In genomic region chr22:40733919-40734318, GRCh38 we compare ENCODE assay signal across 15 cellular contexts. TPM values are rescaled to one million over a fixed set of nuclear protein-coding genes. Genes with fewer than 3 reads are reported as not detected.
DNase-seq lines count a peak whose midpoint lies in the region; ATAC-seq and TF ChIP-seq lines count a peak whose summit lies in the region.
"Had no signal": no experiment of that assay in that cellular context is flagged by ENCODE, and none has a peak within 500 bp of the region (broad histone marks: within the 10 kb centered on the region; RNA-seq: fewer than 3 reads in every experiment).

No MANE protein-coding gene starts in this region.

- no peaks in the 10 kb centered on the region for H3K9me2 ChIP-seq in neural cell (ENCODE audit: insufficient read depth, low read length)

- H3K9me3 Mint-ChIP-seq in chondrocyte (ENCODE audit: low read depth) = no peaks in the 10 kb centered on the region
- no peaks in the 10 kb centered on the region for H3K9me3 Mint-ChIP-seq in activated CD4-positive, alpha-beta T cell treated with anti-CD3 and anti-CD28 coated beads, Interleukin-2, amount 10 ng/mL, durations not matched to agents 24 days and 14 days

- H3K4me2 ChIP-seq in BLaER1 = peak overlapping the region; percentile 95
- H3K4me2 ChIP-seq in DND-41 (ENCODE audit: insufficient read depth, low read length) = no peak overlapping the region
- no peak overlapping the region for H3K4me2 ChIP-seq in neural cell (ENCODE audit: low read length)
- H3K4me2 ChIP-seq: KMS-11 had no signal

- H3K4me3 ChIP-seq in BLaER1 (no peak overlapping the region), DND-41 (ENCODE audit: low read depth in 1 of 2, low read length in 2 of 2) (no peak overlapping the region), neural cell (ENCODE audit: low read length) (no peak overlapping the region)
- H3K4me3 ChIP-seq: MG63 had no signal

- H3K4me1 ChIP-seq in BLaER1 (peaks cover 76% of the 10 kb centered on the region), DND-41 (ENCODE audit: insufficient read depth, low read length) (peaks cover 51% of the 10 kb centered on the region)

- H3K4me3 Mint-ChIP-seq in chondrocyte (ENCODE audit: unreplicated experiment) = no peak overlapping the region
- no peak overlapping the region for H3K4me3 Mint-ChIP-seq in activated CD4-positive, alpha-beta T cell treated with anti-CD3 and anti-CD28 coated beads, Interleukin-2, amount 10 ng/mL, durations not matched to agents 24 days and 14 days

- no peak overlapping the region for H3K9ac ChIP-seq in BLaER1
- no peak overlapping the region for H3K9ac ChIP-seq in DND-41 (ENCODE audit: low read depth, low read length)
- no peak overlapping the region for H3K9ac ChIP-seq in neural cell (ENCODE audit: low read length)
- H3K9ac ChIP-seq: KMS-11 had no signal

- H3F3A ChIP-seq in neural cell (ENCODE audit: insufficient read depth, low read length, poor library complexity, severe bottlenecking) = no peaks in the 10 kb centered on the region

- TF ChIP-seq CTCF in DND-41 (IDR thresholded peaks at IDR 0.05; ENCODE audit: borderline replicate concordance, extremely low read depth, low read length, poor library complexity, severe bottlenecking) = no peak
- TF ChIP-seq CTCF in chondrocyte (IDR thresholded peaks at IDR 0.05) = no peak
- no peak for TF ChIP-seq CTCF in neural cell (IDR thresholded peaks at IDR 0.05; ENCODE audit: poor library complexity, severe bottlenecking)

- no peaks in the 10 kb centered on the region for H3K27me3 Mint-ChIP-seq in chondrocyte (ENCODE audit: low read depth)
- peaks cover 2% of the 10 kb centered on the region for H3K27me3 Mint-ChIP-seq in activated CD4-positive, alpha-beta T cell treated with anti-CD3 and anti-CD28 coated beads, Interleukin-2, amount 10 ng/mL, durations not matched to agents 24 days and 14 days

- H3K27me3 ChIP-seq in BLaER1 (no peaks in the 10 kb centered on the region), DND-41 (ENCODE audit: insufficient read depth, low read length, poor library complexity) (no peaks in the 10 kb centered on the region), neural cell (ENCODE audit: insufficient read depth, low read depth, low read length) (no peaks in the 10 kb centered on the region)
- H3K27me3 ChIP-seq: MG63 had no signal

- intact Hi-C loops in activated CD4-positive, alpha-beta T cell treated with anti-CD3 and anti-CD28 coated beads, Interleukin-2, amount 10 ng/mL, durations not matched to agents 24 days and 14 days (cut with micrococcal nuclease) = no loop called here

- H3K9me3 ChIP-seq in BLaER1 (no peaks in the 10 kb centered on the region), DND-41 (ENCODE audit: insufficient read depth, low read length, severe bottlenecking) (no peaks in the 10 kb centered on the region), neural cell (ENCODE audit: low read length) (no peaks in the 10 kb centered on the region)
- H3K9me3 ChIP-seq: MG63 had no signal

- H3K27ac ChIP-seq in BLaER1 (no peak overlapping the region), DND-41 (ENCODE audit: low read length) (peak overlapping the region; percentile 87; the same call in 1 of the 2 replicates), neural cell (ENCODE audit: low read length) (no peak overlapping the region)
- H3K27ac ChIP-seq: KMS-11 had no signal

- H3K36me3 ChIP-seq in BLaER1 = no peaks in the 10 kb centered on the region
- H3K36me3 ChIP-seq in DND-41 (ENCODE audit: insufficient read depth, low read length) = no peaks in the 10 kb centered on the region
- H3K36me3 ChIP-seq in neural cell (ENCODE audit: insufficient read depth, low read length) = no peaks in the 10 kb centered on the region
- H3K36me3 ChIP-seq: MG63 had no signal

- DNase-seq in DND-41 = no peak
- DNase-seq in chondrocyte (ENCODE audit: low spot score) = peak; percentile 0
- DNase-seq in NCI-H526 (lab: John Stamatoyannopoulos, UW) = no peak
- no peak for DNase-seq in RKO (ENCODE audit: low spot score)
- no peak for DNase-seq in activated CD4-positive, alpha-beta T cell treated with anti-CD3 and anti-CD28 coated beads, Interleukin-2, amount 10 ng/mL, durations not matched to agents 24 days and 14 days
- DNase-seq: C1 segment of cervical spinal cord, MG63, NCI-H1092 treated with DMSO at 0.1 percent for 48 hours, NCI-H526 treated with DMSO at 0.1 percent for 48 hours, SIG-M5 had no signal

- ATAC-seq in DND-41 (ENCODE audit: insufficient read depth, low read depth) (no peak), HG02678 (IDR thresholded peaks at IDR 0.05; ENCODE audit: unreplicated experiment) (no peak)

- TF ChIP-seq RAD21 in neural cell (conservative IDR thresholded peaks at IDR 0.05) = no peak

- no peak for TF ChIP-seq EP300 in neural cell (conservative IDR thresholded peaks at IDR 0.05; ENCODE audit: poor library complexity, severe bottlenecking)

- H3K4me1 Mint-ChIP-seq in chondrocyte (ENCODE audit: low read depth) = peaks cover 12% of the 10 kb centered on the region
- H3K4me1 Mint-ChIP-seq in activated CD4-positive, alpha-beta T cell treated with anti-CD3 and anti-CD28 coated beads, Interleukin-2, amount 10 ng/mL, durations not matched to agents 24 days and 14 days = peaks cover 20% of the 10 kb centered on the region

- H3K27ac Mint-ChIP-seq in chondrocyte (ENCODE audit: unreplicated experiment) = no peak overlapping the region
- no peak overlapping the region for H3K27ac Mint-ChIP-seq in activated CD4-positive, alpha-beta T cell treated with anti-CD3 and anti-CD28 coated beads, Interleukin-2, amount 10 ng/mL, durations not matched to agents 24 days and 14 days

- no peaks in the 10 kb centered on the region for H3K36me3 Mint-ChIP-seq in chondrocyte (ENCODE audit: low read depth)
- peaks cover 2% of the 10 kb centered on the region for H3K36me3 Mint-ChIP-seq in activated CD4-positive, alpha-beta T cell treated with anti-CD3 and anti-CD28 coated beads, Interleukin-2, amount 10 ng/mL, durations not matched to agents 24 days and 14 days (ENCODE audit: low read depth)

- H2AFZ ChIP-seq in DND-41 (ENCODE audit: low read depth, low read length) (no peak overlapping the region), neural cell (ENCODE audit: low read depth, low read length) (no peak overlapping the region)

- H3K79me2 ChIP-seq in DND-41 (ENCODE audit: insufficient read depth, low read length) (no peaks in the 10 kb centered on the region), neural cell (replicated peaks; ENCODE audit: insufficient read depth, low read length) (no peaks in the 10 kb centered on the region)

- H4K20me1 ChIP-seq in BLaER1 (no peaks in the 10 kb centered on the region), DND-41 (ENCODE audit: insufficient read depth, low read length) (no peaks in the 10 kb centered on the region), neural cell (ENCODE audit: insufficient read depth) (no peaks in the 10 kb centered on the region)

TF ChIP-seq in neural cell, 6 proteins besides CTCF, POLR2A, EP300 and RAD21:
- no peak for TF ChIP-seq SMC3 (conservative IDR thresholded peaks at IDR 0.05; ENCODE audit: poor library complexity)
- no peak for TF ChIP-seq EZH2 (IDR thresholded peaks at IDR 0.05; ENCODE audit: borderline replicate concordance, insufficient read depth, low read length, poor library complexity, severe bottlenecking)
- TF ChIP-seq TAF1 (IDR thresholded peaks at IDR 0.05; ENCODE audit: low read depth) = no peak
- peak; percentile 36 for TF ChIP-seq REST (IDR thresholded peaks at IDR 0.05; ENCODE audit: borderline replicate concordance)
- TF ChIP-seq POLR2AphosphoS5 (IDR thresholded peaks at IDR 0.05) = peak; percentile 38
- TF ChIP-seq MXI1 (conservative IDR thresholded peaks at IDR 0.05; ENCODE audit: poor library complexity, severe bottlenecking) = no peak

RNA-seq across cellular contexts. Expression of gene MCHR1, which starts 54.6 kb away (rescaled TPM):
- 0.17 to 0.38 TPM in 2 of 3 replicates, not detected in the other for total RNA-seq in chondrocyte
- polyA plus RNA-seq in neural cell = 2.6 and 2.9 TPM in 2 replicates
- 3.4 and 3.9 TPM in 2 replicates for polyA minus RNA-seq in neural cell
- not detected in 2 replicates for total RNA-seq in activated CD4-positive, alpha-beta T cell treated with anti-CD3 and anti-CD28 coated beads, Interleukin-2, amount 10 ng/mL, durations not matched to agents 24 days and 14 days
- total RNA-seq: OCI-LY7 had no signal
